Comparison of ENCODE assay signal across 32 cellular contexts in the genomic region with DNA sequence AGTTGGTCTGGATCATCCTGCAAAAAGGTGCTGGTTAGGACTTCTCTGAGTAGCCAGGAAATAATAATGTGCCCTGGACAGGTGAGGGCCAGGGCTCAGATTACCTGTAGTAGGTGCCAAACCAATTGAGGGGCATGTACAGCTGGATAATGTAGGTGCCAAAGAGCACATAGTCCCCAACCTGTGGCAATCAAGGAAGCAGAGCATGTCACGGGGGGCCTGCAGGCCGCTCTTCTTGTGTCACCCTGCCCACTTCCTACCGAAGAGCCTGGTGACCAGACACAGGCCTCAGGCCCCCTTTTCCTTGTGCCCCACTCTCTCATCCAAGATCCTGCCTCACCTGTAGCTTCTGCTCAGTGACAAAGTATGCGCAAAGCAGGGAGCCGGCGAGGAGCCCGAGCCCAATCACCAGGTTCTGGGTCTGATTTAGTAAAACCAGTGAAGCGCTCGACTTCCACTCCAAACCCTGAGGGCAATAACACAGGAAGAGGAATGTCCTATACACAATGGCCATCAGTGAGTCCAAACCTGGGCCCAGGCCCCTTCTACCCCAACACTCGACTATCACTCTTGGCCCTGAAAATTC.
"Had no signal": no experiment of that assay in that cellular context is flagged by ENCODE, and none has a peak within 500 bp of the region (broad histone marks: within the 10 kb centered on the region; RNA-seq: fewer than 3 reads in every experiment).

No MANE protein-coding gene starts in this region.

- H3K9me3 Mint-ChIP-seq: activated naive CD4-positive, alpha-beta T cell treated with anti-CD3 and anti-CD28 coated beads, Interleukin-2, amount 50 U/mL, for 24 hours; activated T-cell treated with anti-CD3 and anti-CD28 coated beads, Interleukin-2, amount 50 U/mL, for 24 hours; activated T-helper 2 cell treated with anti-CD3 and anti-CD28 coated beads, Interferon-gamma antibody, Interleukin-2, Interleukin-4, amounts not matched to agents 10 μg/mL and 5 μg/mL and 100 μg/mL, durations not matched to agents 14 hours and 24 hours and 36 hours; brain had no signal

- DNase-seq: activated CD4-positive, alpha-beta T cell treated with anti-CD3 and anti-CD28 coated beads for 1 hour; activated CD4-positive, alpha-beta T cell treated with anti-CD3 and anti-CD28 coated beads for 48 hours; activated CD4-positive, CD25-positive, alpha-beta regulatory T cell; activated CD8-positive, alpha-beta T cell treated with anti-CD3 and anti-CD28 coated beads, Interleukin-2, amount 10 ng/mL, durations not matched to agents 7 days and 5 days; activated gamma-delta T cell; activated naive CD4-positive, alpha-beta T cell treated with Interleukin-2 at 50 U/mL for 16 hours; activated T-cell treated with anti-CD3 and anti-CD28 coated beads, Interleukin-2, amount 50 U/mL, for 24 hours; anterior cingulate cortex; caudate nucleus; cerebellar nuclear complex; MV-4-11; NCI-H1092; NCI-H1436 treated with DMSO at 0.1 percent for 48 hours; NCI-H1694 treated with DMSO at 0.1 percent for 48 hours; NCI-H2081; NCI-H226; NCI-H446 treated with DMSO at 0.1 percent for 48 hours; NCI-H524; NCI-H69; NCI-H82; NK-92 treated with Interleukin-12 subunit alpha and Interleukin-12 subunit beta, amount 100 ng/mL, for 24 hours; PC-3; RPMI8226; SIG-M5; T1000; WERI-Rb-1 had no signal

- H3K27me3 Mint-ChIP-seq: activated naive CD4-positive, alpha-beta T cell treated with anti-CD3 and anti-CD28 coated beads, Interleukin-2, amount 50 U/mL, for 24 hours; activated T-cell treated with anti-CD3 and anti-CD28 coated beads, Interleukin-2, amount 50 U/mL, for 24 hours; brain had no signal

- H3K27ac ChIP-seq: KMS-11, Peyer's patch, WERI-Rb-1 had no signal

- H3K9ac ChIP-seq: KMS-11 had no signal

- H3K27me3 ChIP-seq: Peyer's patch had no signal

- H3K4me3 Mint-ChIP-seq: activated CD8-positive, alpha-beta T cell treated with anti-CD3 and anti-CD28 coated beads, Interleukin-2, amount 10 ng/mL, durations not matched to agents 7 days and 5 days; activated T-cell treated with anti-CD3 and anti-CD28 coated beads, Interleukin-2, amount 50 U/mL, for 24 hours had no signal

- ATAC-seq: activated CD8-positive, alpha-beta T cell treated with anti-CD3 and anti-CD28 coated beads, Interleukin-2, amount 10 ng/mL, durations not matched to agents 7 days and 5 days; PC-3; Right ventricle myocardium inferior had no signal

- H3K4me2 ChIP-seq: KMS-11 had no signal

- H3K9me3 ChIP-seq: Peyer's patch had no signal

- H3K27ac Mint-ChIP-seq: activated CD8-positive, alpha-beta T cell treated with anti-CD3 and anti-CD28 coated beads, Interleukin-2, amount 10 ng/mL, durations not matched to agents 7 days and 5 days; activated naive CD4-positive, alpha-beta T cell treated with anti-CD3 and anti-CD28 coated beads, Interleukin-2, amount 50 U/mL, for 24 hours; activated T-cell treated with anti-CD3 and anti-CD28 coated beads, Interleukin-2, amount 50 U/mL, for 24 hours; activated T-helper 2 cell treated with anti-CD3 and anti-CD28 coated beads, Interferon-gamma antibody, Interleukin-2, Interleukin-4, amounts not matched to agents 10 μg/mL and 5 μg/mL and 100 μg/mL, durations not matched to agents 14 hours and 24 hours and 36 hours had no signal

- H3K4me3 ChIP-seq: Peyer's patch had no signal
